Comparison of ENCODE assay signal across 16 cellular contexts in genomic region chr20:35315199-35316020, GRCh38. TPM values are rescaled to one million over a fixed set of nuclear protein-coding genes. Genes with fewer than 3 reads are reported as not detected.
DNase-seq lines count a peak whose midpoint lies in the region; ATAC-seq, FAIRE-seq and TF ChIP-seq lines count a peak whose summit lies in the region.
"Had no signal": no experiment of that assay in that cellular context is flagged by ENCODE, and none has a peak within 500 bp of the region (broad histone marks: within the 10 kb centered on the region; RNA-seq: fewer than 3 reads in every experiment).

No MANE protein-coding gene starts in this region.

- H3K4me3 ChIP-seq in A549, result no peak overlapping the region
- H3K4me3 ChIP-seq in GM23248, result no peak overlapping the region
- no peak overlapping the region for H3K4me3 ChIP-seq in A673 (ENCODE audit: low read depth, low read length, poor library complexity, severe bottlenecking)
- H3K4me3 ChIP-seq: GM12878, upper lobe of left lung had no signal

- no peak overlapping the region for H2AFZ ChIP-seq in GM23248

- no peaks in the 10 kb centered on the region for H3K9me2 ChIP-seq in GM23248 (ENCODE audit: insufficient read depth)

- no peaks in the 10 kb centered on the region for H3K9me3 Mint-ChIP-seq in WTC11
- no peaks in the 10 kb centered on the region for H3K9me3 Mint-ChIP-seq in immature natural killer cell

- H3K4me2 ChIP-seq in A549 (no peak overlapping the region), GM23248 (ENCODE audit: unreplicated experiment) (no peak overlapping the region)

- H3K4me1 Mint-ChIP-seq in WTC11 (peaks cover 30% of the 10 kb centered on the region), immature natural killer cell (peaks cover 24 to 33% of the 10 kb centered on the region in 2 donors)

- H3K79me2 ChIP-seq in GM23248 (ENCODE audit: insufficient read depth), result no peaks in the 10 kb centered on the region

- POLR2A ChIA-PET in A549 (lab: Yijun Ruan, JAX) (no interaction called here), WTC11 (lab: Charles Lee) (interaction anchor here (1.2 kb wide), 1 partner anchor 139 kb away, joined by 3 read pairs; no protein-coding TSS in a partner anchor), A673 (lab: Charles Lee; ENCODE audit: low non-redundant PET) (no interaction called here)

- FAIRE-seq in A549 (lab: Jason Lieb, UNC), result no peak
- FAIRE-seq: GM12878 had no signal

- no peaks in the 10 kb centered on the region for H4K20me1 ChIP-seq in GM23248 (ENCODE audit: insufficient read depth)

- peaks cover 61% of the 10 kb centered on the region for H3F3A ChIP-seq in GM23248 (ENCODE audit: insufficient read depth)

- H3K4me3 Mint-ChIP-seq in WTC11 (no peak overlapping the region), immature natural killer cell (peak overlapping the region; percentile 15 to 62 (median 59))

- H3K36me3 ChIP-seq in GM23248 (ENCODE audit: low read depth) (no peaks in the 10 kb centered on the region), A673 (ENCODE audit: insufficient read depth, low read length, poor library complexity, severe bottlenecking) (no peaks in the 10 kb centered on the region)

- no peaks in the 10 kb centered on the region for H3K27me3 Mint-ChIP-seq in WTC11 (ENCODE audit: low read depth)
- peaks cover 0 to 1% (median 0%) of the 10 kb centered on the region in 3 donors for H3K27me3 Mint-ChIP-seq in immature natural killer cell (ENCODE audit: low read depth in 3 of 3)

- TF ChIP-seq RAD21 in A549 (conservative IDR thresholded peaks at IDR 0.05 in 1 of 2, IDR thresholded peaks at IDR 0.05 in 1 of 2), result no peak

- TF ChIP-seq EP300 in A549 (IDR thresholded peaks at IDR 0.05), result no peak

- 87% methylated on average over 9 of the region's 9 CpGs for WGBS in A549 (ENCODE audit: missing lambda C conversion rate)
- WGBS in GM23248 (ENCODE audit: low coverage in 1 of 2, low lambda C conversion rate in 2 of 2, missing lambda C conversion rate in 2 of 2), 2 experiments, result 70 to 71% methylated on average over 9 of the region's 9 CpGs

- ATAC-seq in A549 (no peak), WTC11 (no peak), foreskin keratinocyte (no peak)
- ATAC-seq: GM12878, left colon, Right ventricle myocardium inferior had no signal

- H3K9ac ChIP-seq in GM23248, result peak overlapping the region; percentile 46; the same call in 1 of the 2 replicates

- CTCF ChIA-PET in A549 (lab: Yijun Ruan, JAX) (interaction anchor here (1.5 to 3.6 kb wide), 2 partner anchors 11 to 14 kb away, joined by 4 to 33 read pairs; no protein-coding TSS in a partner anchor), WTC11 (lab: Charles Lee) (interaction anchor here (1.0 to 1.3 kb wide), 2 partner anchors 11 to 14 kb away, joined by 4 to 5 read pairs; no protein-coding TSS in a partner anchor), A673 (lab: Charles Lee) (no interaction called here)

- H3K27ac Mint-ChIP-seq in WTC11 (peak overlapping the region; percentile 81), immature natural killer cell (peak overlapping the region; percentile 55 to 92 (median 78))

- H3K27ac ChIP-seq in A549 (peak overlapping the region; percentile 32 to 95; a peak in 5 of 6 replicates), GM23248 (peak overlapping the region; percentile 65), foreskin keratinocyte (no peak overlapping the region), A673 (ENCODE audit: low read depth, low read length, poor library complexity, severe bottlenecking) (no peak overlapping the region)
- H3K27ac ChIP-seq: upper lobe of left lung had no signal

- H3K27me3 ChIP-seq in GM23248 (replicated peaks; ENCODE audit: insufficient read depth), result no peaks in the 10 kb centered on the region
- H3K27me3 ChIP-seq in foreskin keratinocyte, result no peaks in the 10 kb centered on the region
- H3K27me3 ChIP-seq in A673 (replicated peaks; ENCODE audit: insufficient read depth, low read depth, low read length, poor library complexity), result no peaks in the 10 kb centered on the region
- H3K27me3 ChIP-seq: upper lobe of left lung had no signal

- no peaks in the 10 kb centered on the region for H3K9me3 ChIP-seq in A549
- H3K9me3 ChIP-seq in GM23248 (ENCODE audit: low read depth), result no peaks in the 10 kb centered on the region
- H3K9me3 ChIP-seq in A673 (ENCODE audit: low read depth, low read length, poor library complexity, severe bottlenecking), result no peaks in the 10 kb centered on the region
- H3K9me3 ChIP-seq: upper lobe of left lung had no signal

- TF ChIP-seq CTCF in A549 (IDR thresholded peaks at IDR 0.05) (no peak), WTC11 (IDR thresholded peaks at IDR 0.05) (no peak), foreskin keratinocyte (conservative IDR thresholded peaks at IDR 0.05) (no peak), A673 (conservative IDR thresholded peaks at IDR 0.05; ENCODE audit: low read depth, low read length) (no peak)

- no peak for TF ChIP-seq POLR2A in A549 (IDR thresholded peaks at IDR 0.05; ENCODE audit: low read length)

- no TSS peak for BruUV-seq in A673 (replicated peaks; lab: Mats Ljungman, UMichigan)

- H3K4me1 ChIP-seq in A549 (peaks cover 77% of the 10 kb centered on the region), GM23248 (ENCODE audit: insufficient read depth) (peaks cover 74% of the 10 kb centered on the region), foreskin keratinocyte (peaks cover 51% of the 10 kb centered on the region), A673 (ENCODE audit: insufficient read depth, low read length, poor library complexity, severe bottlenecking) (peaks cover 18% of the 10 kb centered on the region)

- intact Hi-C loops in A673 (cut with micrococcal nuclease; ENCODE audit: unreplicated experiment), result no loop called here

- H3K36me3 Mint-ChIP-seq in WTC11, result peaks cover 4% of the 10 kb centered on the region
- H3K36me3 Mint-ChIP-seq in immature natural killer cell, result peaks cover 4 to 14% (median 10%) of the 10 kb centered on the region in 3 donors

- DNase-seq in A549 (ENCODE audit: low read depth in 1 of 2, low spot score in 1 of 2) (no peak), GM23248 (peak; percentile 61), WTC11 (ENCODE audit: low spot score) (no peak), immature natural killer cell (peak in 2 of 3 donors; percentile 8 to 14), DMS153 (lab: John Stamatoyannopoulos, UW) (no peak), foreskin keratinocyte (no peak), A673 (ENCODE audit: low spot score) (no peak)
- DNase-seq in stimulated activated CD4-positive, alpha-beta T cell treated with anti-CD3 and anti-CD28 coated beads, Interleukin-4, amount 100 ng/mL, for 4 hours, result no peak
- DNase-seq: central memory CD4-positive, alpha-beta T cell; left colon; NCI-H2081 treated with DMSO at 0.1 percent for 48 hours; upper lobe of left lung had no signal

- in situ Hi-C loops in GM23248 (cut with MboI), result no loop called here

TF ChIP-seq in A549, 52 proteins besides CTCF, POLR2A, EP300 and RAD21 (continues in another document):
- TF ChIP-seq JUNB (IDR thresholded peaks at IDR 0.05) (no peak), GATA3 (IDR thresholded peaks at IDR 0.05; ENCODE audit: borderline replicate concordance) (no peak), MYC (IDR thresholded peaks at IDR 0.05; ENCODE audit: borderline replicate concordance, low read length) (no peak), PHF8 (IDR thresholded peaks at IDR 0.05; ENCODE audit: borderline replicate concordance, low read depth) (no peak)

RNA-seq across cellular contexts. Expression of gene FAM83C, which starts 23.2 kb away (rescaled TPM):
- polyA plus RNA-seq in A549 (2011; rRNA removed), result not detected in 2 replicates
- polyA plus RNA-seq in A549 (2012; cell fraction: cytosol; rRNA removed), result 0.01 TPM in 1 of 2 replicates, not detected in the other
- polyA plus RNA-seq in A549 (2012; cell fraction: nucleus; rRNA removed), result 0.05 TPM in 2 replicates
- 0.03 TPM in 1 of 3 replicates, not detected in the others for polyA plus RNA-seq in A549 (2017; fragmentation: RNase III; extraction: RNeasy Plus Mini Kit Qiagen cat#74134 plus additional on column Dnase treatment)
- polyA minus RNA-seq in A549 (2011; rRNA and poly(A)+ RNA removed), result not detected in 2 replicates
- total RNA-seq in GM23248 (2014; rRNA removed; shearing (Covaris generic)), result not detected in 2 replicates
- not detected in 2 replicates for polyA plus RNA-seq in GM23248 (2016; fragmentation: Nextera tagmentation; extraction: Ambion mirVana)
- total RNA-seq in WTC11 (2021), result not detected in 3 replicates
- polyA plus RNA-seq in immature natural killer cell, result not detected
- total RNA-seq in foreskin keratinocyte, result 2.6 and 3.0 TPM in 2 replicates
- polyA plus RNA-seq in foreskin keratinocyte, result 2.3 and 3.1 TPM in 2 replicates
- not detected in 2 replicates for total RNA-seq in A673 (2021)
- total RNA-seq: fibroblast of villous mesenchyme, GM12878, pulmonary artery endothelial cell, Right ventricle myocardium inferior, upper lobe of left lung had no signal
- polyA plus RNA-seq: GM12878 had no signal

RNA-seq across cellular contexts. Expression of gene EIF6, which starts 30.8 kb away (rescaled TPM):
- polyA plus RNA-seq in A549 (2011; rRNA removed) (184 and 204 TPM in 2 replicates), A549 (2017; fragmentation: RNase III; extraction: RNeasy Plus Mini Kit Qiagen cat#74134 plus additional on column Dnase treatment) (292 to 337 TPM (median 294 TPM) in 3 replicates), GM23248 (2016; fragmentation: Nextera tagmentation; extraction: Ambion mirVana) (245 and 247 TPM in 2 replicates), immature natural killer cell (100 to 1,000 TPM; 236 to 379 (median 249) TPM), foreskin keratinocyte (487 and 547 TPM in 2 replicates)
- polyA plus RNA-seq in A549 (2012; cell fraction: cytosol; rRNA removed), result 490 and 496 TPM in 2 replicates
- 408 and 515 TPM in 2 replicates for polyA plus RNA-seq in A549 (2012; cell fraction: nucleus; rRNA removed)
- 222 and 228 TPM in 2 replicates for polyA minus RNA-seq in A549 (2011; rRNA and poly(A)+ RNA removed)
- total RNA-seq in GM23248 (2014; rRNA removed; shearing (Covaris generic)), result 166 and 183 TPM in 2 replicates
- total RNA-seq in WTC11 (2021) (130 to 157 TPM (median 133 TPM) in 3 replicates), foreskin keratinocyte (388 and 438 TPM in 2 replicates), A673 (2021) (172 and 180 TPM in 2 replicates)

RNA-seq across cellular contexts. Expression of gene MMP24OS, which starts 37.5 kb away (rescaled TPM):
- polyA plus RNA-seq in A549 (2011; rRNA removed) (13.6 and 17.2 TPM in 2 replicates), A549 (2017; fragmentation: RNase III; extraction: RNeasy Plus Mini Kit Qiagen cat#74134 plus additional on column Dnase treatment) (34.0 to 45.6 TPM (median 40.5 TPM) in 3 replicates), GM23248 (2016; fragmentation: Nextera tagmentation; extraction: Ambion mirVana) (81.7 and 85.3 TPM in 2 replicates), immature natural killer cell (10 to 100 TPM in 2 of 3 donors, 1 to 10 TPM in 1; 5.1 to 22.2 (median 17.7) TPM), foreskin keratinocyte (85.2 and 112 TPM in 2 replicates)
- 25.4 and 34.6 TPM in 2 replicates for polyA plus RNA-seq in A549 (2012; cell fraction: cytosol; rRNA removed)
- polyA plus RNA-seq in A549 (2012; cell fraction: nucleus; rRNA removed), result 32.3 and 36.6 TPM in 2 replicates
- polyA minus RNA-seq in A549 (2011; rRNA and poly(A)+ RNA removed), result 20.7 and 21.2 TPM in 2 replicates
- 26.8 and 30.0 TPM in 2 replicates for total RNA-seq in GM23248 (2014; rRNA removed; shearing (Covaris generic))
- total RNA-seq in WTC11 (2021) (44.0 to 50.6 TPM (median 44.9 TPM) in 3 replicates), foreskin keratinocyte (31.6 and 48.2 TPM in 2 replicates), A673 (2021) (26.2 and 34.0 TPM in 2 replicates)

Comparison
In these comparisons a context has a peak if more than half of its experiments do, and no peak if none do; other contexts are left out.
1. DNase-seq: peak in GM23248 (single experiment) and immature natural killer cell (2 of 3); none in A549 (0 of 2), WTC11 (single experiment), DMS153 (single experiment), stimulated activated CD4-positive, alpha-beta T cell treated with anti-CD3 and anti-CD28 coated beads, Interleukin-4, amount 100 ng/mL, for 4 hours (0 of 2), foreskin keratinocyte (0 of 2) and A673 (single experiment).
2. H3K27ac ChIP-seq: peak in A549 (2 of 2) and GM23248 (single experiment); none in foreskin keratinocyte (single experiment) and A673 (single experiment).